9 cellular contexts compared by ENCODE assay signal in genomic region chr2:100197643-100198153, GRCh38. TPM values are rescaled to one million over a fixed set of nuclear protein-coding genes. Genes with fewer than 3 reads are reported as not detected.
DNase-seq lines count a peak whose midpoint lies in the region; ATAC-seq and TF ChIP-seq lines count a peak whose summit lies in the region.
"Had no signal": no experiment of that assay in that cellular context is flagged by ENCODE, and none has a peak within 500 bp of the region (broad histone marks: within the 10 kb centered on the region; RNA-seq: fewer than 3 reads in every experiment).

No MANE protein-coding gene starts in this region.

- TF ChIP-seq CTCF in body of pancreas (IDR thresholded peaks at IDR 0.05): no peak

- H3K4me1 ChIP-seq in body of pancreas: peaks cover 5% of the 10 kb centered on the region

- DNase-seq in GM03348 (ENCODE audit: low spot score) (peak; percentile 90), body of pancreas (peak; percentile 35 to 54 (median 46)), iPS-NIHi11 (ENCODE audit: low spot score) (peak; percentile 69), sciatic nerve (ENCODE audit: low spot score) (peak; percentile 76), NK-92 (lab: John Stamatoyannopoulos, UW; ENCODE audit: unreplicated experiment) (no peak), COLO829 (ENCODE audit: low spot score) (no peak)
- DNase-seq in activated T-cell treated with anti-CD3 and anti-CD28 coated beads, Interleukin-2, amount 50 U/mL, for 4 hours: no peak
- no peak for DNase-seq in effector CD4-positive, alpha-beta T cell

- no peaks in the 10 kb centered on the region for H3K9me3 Mint-ChIP-seq in activated T-cell treated with anti-CD3 and anti-CD28 coated beads, Interleukin-2, amount 50 U/mL, for 4 hours

- ATAC-seq in body of pancreas: peak; percentile 62
- ATAC-seq in sciatic nerve: peak; percentile 93
- ATAC-seq in activated T-cell treated with anti-CD3 and anti-CD28 coated beads, Interleukin-2, amount 50 U/mL, for 4 hours: no peak

- H3K4me3 Mint-ChIP-seq in activated T-cell treated with anti-CD3 and anti-CD28 coated beads, Interleukin-2, amount 50 U/mL, for 4 hours: no peak overlapping the region

- no peaks in the 10 kb centered on the region for H3K4me1 Mint-ChIP-seq in activated T-cell treated with anti-CD3 and anti-CD28 coated beads, Interleukin-2, amount 50 U/mL, for 4 hours (ENCODE audit: low read depth)

- no peak overlapping the region for H3K4me3 ChIP-seq in body of pancreas

- H3K27me3 ChIP-seq in body of pancreas: no peaks in the 10 kb centered on the region

- H3K36me3 ChIP-seq in body of pancreas (replicated peaks in 1 of 2; ENCODE audit: insufficient read depth in 1 of 2, low read depth in 2 of 2): no peaks in the 10 kb centered on the region

- no peaks in the 10 kb centered on the region for H3K36me3 Mint-ChIP-seq in activated T-cell treated with anti-CD3 and anti-CD28 coated beads, Interleukin-2, amount 50 U/mL, for 4 hours (ENCODE audit: insufficient read depth)

- intact Hi-C loops in body of pancreas (cut with DNase I) (no loop called here), sciatic nerve (cut with DNase I) (no loop called here)

- peak overlapping the region in 1 of 4 donors; percentile 40 for H3K27ac ChIP-seq in body of pancreas
- H3K27ac ChIP-seq: epithelial cell of prostate had no signal

- H3K27me3 Mint-ChIP-seq in activated T-cell treated with anti-CD3 and anti-CD28 coated beads, Interleukin-2, amount 50 U/mL, for 4 hours (ENCODE audit: low read depth): no peaks in the 10 kb centered on the region

- no peaks in the 10 kb centered on the region for H3K9me3 ChIP-seq in body of pancreas

- no peak for TF ChIP-seq POLR2A in body of pancreas (IDR thresholded peaks at IDR 0.05)

- WGBS in body of pancreas, 2 donors: 46 to 53% methylated on average over 8 of the region's 8 CpGs

RNA-seq across cellular contexts. Expression of gene AFF3, which starts 55.3 kb away (rescaled TPM):
- total RNA-seq in body of pancreas: under 1 TPM; 0.52 to 0.99 TPM
- 14.2 TPM for total RNA-seq in sciatic nerve
- total RNA-seq in activated T-cell treated with anti-CD3 and anti-CD28 coated beads, Interleukin-2, amount 50 U/mL, for 4 hours: 1 to 10 TPM; 2.1 to 2.6 (median 2.2) TPM

Comparison
In these comparisons a context has a peak if more than half of its experiments do, and no peak if none do; other contexts are left out.
1. DNase-seq: peak in GM03348 (single experiment), body of pancreas (4 of 4), iPS-NIHi11 (single experiment) and sciatic nerve (single experiment); none in NK-92 (single experiment), activated T-cell treated with anti-CD3 and anti-CD28 coated beads, Interleukin-2, amount 50 U/mL, for 4 hours (single experiment), effector CD4-positive, alpha-beta T cell (single experiment) and COLO829 (single experiment).
2. ATAC-seq: peak in body of pancreas (single experiment) and sciatic nerve (single experiment); none in activated T-cell treated with anti-CD3 and anti-CD28 coated beads, Interleukin-2, amount 50 U/mL, for 4 hours (0 of 2).